ENCODE assay signal across 7 cellular contexts in the genomic region with DNA sequence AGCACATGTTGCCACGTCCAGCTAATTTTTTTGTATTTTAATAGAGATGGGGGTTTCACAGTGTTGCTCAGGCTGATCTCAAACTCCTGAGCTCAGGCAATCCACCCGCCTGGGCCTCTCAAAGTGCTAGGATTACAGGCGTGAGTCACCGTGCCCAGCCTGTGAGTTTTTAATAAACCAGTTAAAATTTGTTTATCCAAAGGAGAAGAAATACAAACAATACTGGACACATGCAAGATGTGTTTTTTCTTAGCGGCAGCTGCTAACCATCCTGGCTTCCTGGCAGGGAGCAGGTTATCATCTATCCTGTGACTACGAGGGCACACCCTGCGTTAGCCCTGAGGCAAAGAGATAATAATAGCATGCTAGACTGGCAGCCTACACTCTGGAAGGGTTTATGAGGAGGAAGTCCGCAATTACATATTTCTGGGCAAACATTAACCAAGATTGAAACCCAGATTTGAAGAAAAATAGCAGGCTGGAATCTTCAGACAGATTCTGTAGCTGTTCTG.
A peak's percentile ranks its signal among the peaks of the same experiment; 100 is the strongest.
DNase-seq lines count a peak whose midpoint lies in the region; ATAC-seq, FAIRE-seq and TF ChIP-seq lines count a peak whose summit lies in the region.

No MANE protein-coding gene starts in this region.

- H3K4me1 ChIP-seq in KMS-11 (ENCODE audit: low read depth, poor library complexity, severe bottlenecking): peaks cover 45% of the 10 kb centered on the region
- peaks cover 7% of the 10 kb centered on the region for H3K4me1 ChIP-seq in astrocyte (ENCODE audit: insufficient read depth, low read length)
- H3K4me1 ChIP-seq in lung (ENCODE audit: control insufficient read depth in 2 of 2, insufficient read depth in 2 of 2, low read length in 2 of 2): peaks cover 0 to 2% of the 10 kb centered on the region in 2 donors

- H3K27me3 ChIP-seq in KMS-11 (ENCODE audit: insufficient read depth, low read depth) (no peaks in the 10 kb centered on the region), astrocyte (ENCODE audit: insufficient read depth, low read length) (no peaks in the 10 kb centered on the region), lung (ENCODE audit: control insufficient read depth, insufficient read depth) (no peaks in the 10 kb centered on the region)

- H3K79me2 ChIP-seq in KMS-11 (ENCODE audit: insufficient read depth, low read depth): no peaks in the 10 kb centered on the region
- H3K79me2 ChIP-seq in astrocyte (ENCODE audit: insufficient read depth, low read length): no peaks in the 10 kb centered on the region

- no peak overlapping the region for H3K4me3 ChIP-seq in KMS-11 (IDR thresholded peaks at IDR 0.05; ENCODE audit: insufficient read depth, low read depth, low read length)
- H3K4me3 ChIP-seq in astrocyte (ENCODE audit: insufficient read depth, low read depth, low read length): no peak overlapping the region
- no peak overlapping the region for H3K4me3 ChIP-seq in lung

- no peak overlapping the region for H3K4me3 Mint-ChIP-seq in astrocyte (ENCODE audit: unreplicated experiment)
- H3K4me3 Mint-ChIP-seq in activated naive CD8-positive, alpha-beta T cell treated with anti-CD3 and anti-CD28 coated beads for 36 hours: no peak overlapping the region

- H3K9ac ChIP-seq in KMS-11 (peak overlapping the region; percentile 73), astrocyte (ENCODE audit: low read length) (peak overlapping the region; percentile 41)

- H2AFZ ChIP-seq in KMS-11 (ENCODE audit: low read depth) (peak overlapping the region; percentile 79), astrocyte (ENCODE audit: low read depth, low read length) (peak overlapping the region; percentile 3)

- peak; percentile 48 for DNase-seq in astrocyte (ENCODE audit: low read depth)
- no peak for DNase-seq in lung (ENCODE audit: low spot score)
- DNase-seq in activated naive CD8-positive, alpha-beta T cell treated with anti-CD3 and anti-CD28 coated beads for 36 hours: no peak
- DNase-seq in ecto neural progenitor cell (ENCODE audit: low spot score): no peak

- no peaks in the 10 kb centered on the region for H3K36me3 Mint-ChIP-seq in astrocyte (ENCODE audit: low read depth, unreplicated experiment)
- H3K36me3 Mint-ChIP-seq in activated naive CD8-positive, alpha-beta T cell treated with anti-CD3 and anti-CD28 coated beads for 36 hours: no peaks in the 10 kb centered on the region

- no peaks in the 10 kb centered on the region for H3K9me3 Mint-ChIP-seq in astrocyte (ENCODE audit: unreplicated experiment)
- no peaks in the 10 kb centered on the region for H3K9me3 Mint-ChIP-seq in activated naive CD8-positive, alpha-beta T cell treated with anti-CD3 and anti-CD28 coated beads for 36 hours

- ATAC-seq in GM19463 (IDR thresholded peaks at IDR 0.05; ENCODE audit: unreplicated experiment) (peak; percentile 26), lung (ENCODE audit: insufficient read depth, low FRiP score) (peak; percentile 56), HG03521 (IDR thresholded peaks at IDR 0.05; ENCODE audit: unreplicated experiment) (no peak)

- H3K4me2 ChIP-seq in KMS-11: peak overlapping the region; percentile 76
- H3K4me2 ChIP-seq in astrocyte (ENCODE audit: low read length): peak overlapping the region; percentile 29

- H3K9me3 ChIP-seq in astrocyte (ENCODE audit: insufficient read depth, low read depth, low read length): no peaks in the 10 kb centered on the region
- no peaks in the 10 kb centered on the region for H3K9me3 ChIP-seq in lung (ENCODE audit: control insufficient read depth in 2 of 2, insufficient read depth in 1 of 2, low read length in 1 of 2)

- H3K36me3 ChIP-seq in KMS-11 (ENCODE audit: insufficient read depth) (no peaks in the 10 kb centered on the region), astrocyte (ENCODE audit: insufficient read depth, low read length) (no peaks in the 10 kb centered on the region), lung (ENCODE audit: control insufficient read depth in 2 of 2, insufficient read depth in 2 of 2, low read length in 2 of 2) (no peaks in the 10 kb centered on the region)

- H3K27ac ChIP-seq in KMS-11 (peak overlapping the region; percentile 96), astrocyte (ENCODE audit: low read depth, low read length) (peak overlapping the region; percentile 22), lung (ENCODE audit: low read depth in 1 of 2, low read length in 1 of 2) (peak overlapping the region in 1 of 2 donors; percentile 52)

- H4K20me1 ChIP-seq in KMS-11 (ENCODE audit: insufficient read depth) (no peaks in the 10 kb centered on the region), astrocyte (ENCODE audit: insufficient read depth, low read length) (no peaks in the 10 kb centered on the region)

- H3K27me3 Mint-ChIP-seq in astrocyte (ENCODE audit: low read depth, unreplicated experiment): peaks cover 2% of the 10 kb centered on the region
- H3K27me3 Mint-ChIP-seq in activated naive CD8-positive, alpha-beta T cell treated with anti-CD3 and anti-CD28 coated beads for 36 hours: no peaks in the 10 kb centered on the region

- WGBS in lung, 2 donors: 32 to 65% methylated on average over 8 of the region's 8 CpGs

- TF ChIP-seq CTCF in KMS-11 (conservative IDR thresholded peaks at IDR 0.05; ENCODE audit: low read depth, low read length) (no peak), astrocyte (IDR thresholded peaks at IDR 0.05; ENCODE audit: insufficient read depth, low read depth, low read length) (no peak), lung (IDR thresholded peaks at IDR 0.05; ENCODE audit: control extremely low read depth, extremely low read depth) (no peak)

- peaks cover 8% of the 10 kb centered on the region for H3K4me1 Mint-ChIP-seq in astrocyte (ENCODE audit: low read depth, unreplicated experiment)
- H3K4me1 Mint-ChIP-seq in activated naive CD8-positive, alpha-beta T cell treated with anti-CD3 and anti-CD28 coated beads for 36 hours: peaks cover 5% of the 10 kb centered on the region

- peak overlapping the region; percentile 47 for H3K27ac Mint-ChIP-seq in astrocyte (ENCODE audit: unreplicated experiment)
- H3K27ac Mint-ChIP-seq in activated naive CD8-positive, alpha-beta T cell treated with anti-CD3 and anti-CD28 coated beads for 36 hours: no peak overlapping the region

- peak; percentile 20 for FAIRE-seq in astrocyte (lab: Jason Lieb, UNC)
